ENCODE assay signal across 1 cellular context in genomic region chr1:151763990-151764389, GRCh38.
TF ChIP-seq lines count a peak whose summit lies in the region.

No MANE protein-coding gene starts in this region.

TF ChIP-seq in IMR-90, 13 proteins besides CTCF, POLR2A, EP300 and RAD21 (continued from another document):
- no peak for TF ChIP-seq CHD1 (IDR thresholded peaks at IDR 0.05; ENCODE audit: low read depth, low read length)
- no peak for TF ChIP-seq BHLHE40 (IDR thresholded peaks at IDR 0.05; ENCODE audit: low read depth, low read length)
- no peak for TF ChIP-seq MAFK (IDR thresholded peaks at IDR 0.05; ENCODE audit: low read depth, low read length)
- no peak for TF ChIP-seq SMC3 (IDR thresholded peaks at IDR 0.05; ENCODE audit: low read depth, low read length)
- TF ChIP-seq MAZ (IDR thresholded peaks at IDR 0.05; ENCODE audit: borderline replicate concordance, low read depth, low read length): no peak
